ENCODE assay signal across 23 cellular contexts in the genomic region with DNA sequence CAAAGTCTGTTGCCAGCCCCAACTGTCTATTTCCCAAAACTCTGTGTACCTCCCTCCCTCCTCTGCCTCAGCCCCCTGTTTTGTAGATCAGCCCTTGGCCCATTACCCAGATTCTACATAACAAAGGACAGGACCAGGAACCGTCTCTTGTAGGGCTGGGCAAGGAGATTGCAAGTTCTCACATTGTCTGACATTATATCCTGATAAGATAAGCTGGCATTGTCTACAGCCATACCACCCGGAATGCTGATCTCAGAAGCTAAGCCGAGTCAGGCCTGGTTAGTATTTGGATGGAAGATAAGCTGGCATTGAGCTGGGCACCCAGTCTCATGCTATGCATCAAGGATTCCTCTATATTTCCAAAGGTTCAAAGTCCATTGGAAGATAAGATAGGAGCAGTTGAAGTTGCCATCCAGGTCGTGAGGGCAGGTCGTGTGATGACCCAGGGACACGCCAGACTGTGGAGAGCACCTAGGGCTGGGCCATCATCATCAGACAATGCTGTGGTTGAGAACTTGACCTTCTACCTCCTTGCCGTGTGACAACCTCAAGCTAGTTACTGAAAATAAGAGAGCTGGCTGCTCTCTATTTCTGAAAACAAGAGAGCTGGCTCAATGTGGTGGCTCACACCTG. TPM values are rescaled to one million over a fixed set of nuclear protein-coding genes. Genes with fewer than 3 reads are reported as not detected.
A peak's percentile ranks its signal among the peaks of the same experiment; 100 is the strongest.
DNase-seq lines count a peak whose midpoint lies in the region; ATAC-seq, FAIRE-seq and TF ChIP-seq lines count a peak whose summit lies in the region.
"Had no signal": no experiment of that assay in that cellular context is flagged by ENCODE, and none has a peak within 500 bp of the region (broad histone marks: within the 10 kb centered on the region; RNA-seq: fewer than 3 reads in every experiment).

No MANE protein-coding gene starts in this region.

- H3K36me3 Mint-ChIP-seq in WTC11 = peaks cover 2% of the 10 kb centered on the region; the same call in 1 of the 2 replicates
- H3K36me3 Mint-ChIP-seq: CD4-positive, CD25-positive, alpha-beta regulatory T cell had no signal

- H3K4me1 ChIP-seq in HUES6 (ENCODE audit: control insufficient read depth, insufficient read depth, low read length) (peaks cover 6% of the 10 kb centered on the region), small intestine (ENCODE audit: control insufficient read depth in 2 of 2, insufficient read depth in 1 of 2, low read depth in 1 of 2, low read length in 1 of 2) (no peaks in the 10 kb centered on the region)
- H3K4me1 ChIP-seq: BE2C had no signal

- H3K27ac Mint-ChIP-seq in WTC11 = no peak overlapping the region
- H3K27ac Mint-ChIP-seq: CD4-positive, CD25-positive, alpha-beta regulatory T cell; HFFc6 had no signal

- no peak for FAIRE-seq in small intestine (lab: Jason Lieb, UNC)
- FAIRE-seq: H54 had no signal

- no peak overlapping the region for H3K4me3 Mint-ChIP-seq in WTC11
- H3K4me3 Mint-ChIP-seq: CD4-positive, CD25-positive, alpha-beta regulatory T cell; HFFc6 had no signal

- H3K27ac ChIP-seq in HUES6 (ENCODE audit: low read depth, low read length) = no peak overlapping the region
- no peak overlapping the region for H3K27ac ChIP-seq in small intestine (ENCODE audit: low read depth in 1 of 2, low read length in 1 of 2)
- H3K27ac ChIP-seq: KMS-11 had no signal

- 19 to 62% (median 38%) methylated on average over 7 of the region's 7 CpGs for WGBS in small intestine, 3 donors

- CTCF ChIA-PET in WTC11 (lab: Charles Lee) = interaction anchor here (0.7 to 1.8 kb wide), 4 partner anchors 8 to 58 kb away, joined by 3 to 7 read pairs (median 5); no protein-coding TSS in a partner anchor

- H3K27me3 Mint-ChIP-seq in WTC11 (ENCODE audit: low read depth) = no peaks in the 10 kb centered on the region

- DNase-seq in WTC11 (ENCODE audit: low spot score) (no peak), left lobe of liver (ENCODE audit: low spot score) (no peak), small intestine (peak; percentile 46), NCI-H187 (lab: John Stamatoyannopoulos, UW) (no peak)
- DNase-seq in stimulated activated CD4-positive, alpha-beta T cell treated with anti-CD3 and anti-CD28 coated beads, Interleukin-2, amount 100 ng/mL, for 24 hours = no peak
- DNase-seq: BE2C; CD4-positive, CD25-positive, alpha-beta regulatory T cell; EL; HFFc6; IMR-90; NCI-H1105; NCI-H146; NCI-H2029 treated with DMSO at 0.1 percent for 48 hours; NCI-H226; NCI-H510A treated with DMSO at 0.1 percent for 48 hours; NCI-H774; NK-92 treated with Interleukin-12 subunit alpha and Interleukin-12 subunit beta, amount 100 ng/mL, for 24 hours had no signal

- peak overlapping the region; percentile 21 for H3K9ac ChIP-seq in HUES6 (ENCODE audit: low read length)
- H3K9ac ChIP-seq: KMS-11 had no signal

- peak; percentile 78 for ATAC-seq in WTC11
- peak; percentile 38 for ATAC-seq in left lobe of liver
- no peak for ATAC-seq in GM19397 (IDR thresholded peaks at IDR 0.05; ENCODE audit: unreplicated experiment)
- no peak for ATAC-seq in GM19328 (IDR thresholded peaks at IDR 0.05; ENCODE audit: unreplicated experiment)
- ATAC-seq: Panc1 had no signal

- peaks cover 5% of the 10 kb centered on the region; the same call in 1 of the 2 replicates for H3K9me3 Mint-ChIP-seq in WTC11
- H3K9me3 Mint-ChIP-seq: HFFc6 had no signal

- H3K4me3 ChIP-seq in HUES6 (ENCODE audit: low read depth, low read length) = no peak overlapping the region
- no peak overlapping the region for H3K4me3 ChIP-seq in small intestine (ENCODE audit: low read depth in 1 of 2, low read length in 2 of 2)

- H3K27me3 ChIP-seq in HUES6 (ENCODE audit: control insufficient read depth, insufficient read depth, low read length) (no peaks in the 10 kb centered on the region), small intestine (ENCODE audit: control insufficient read depth in 2 of 2, insufficient read depth in 2 of 2, low read length in 2 of 2) (no peaks in the 10 kb centered on the region)
- H3K27me3 ChIP-seq: BE2C had no signal

- H3K9me3 ChIP-seq in HUES6 (ENCODE audit: control insufficient read depth, insufficient read depth, low read depth, low read length) (no peaks in the 10 kb centered on the region), small intestine (ENCODE audit: control insufficient read depth, low read depth) (no peaks in the 10 kb centered on the region)
- H3K9me3 ChIP-seq: BE2C had no signal

- POLR2A ChIA-PET in WTC11 (lab: Charles Lee) = no interaction called here

- H3K36me3 ChIP-seq in HUES6 (ENCODE audit: control insufficient read depth, insufficient read depth, low read length) (no peaks in the 10 kb centered on the region), small intestine (ENCODE audit: control insufficient read depth in 2 of 2, insufficient read depth in 2 of 2, low read length in 2 of 2) (no peaks in the 10 kb centered on the region)
- H3K36me3 ChIP-seq: BE2C had no signal

- no peak for TF ChIP-seq CTCF in WTC11 (IDR thresholded peaks at IDR 0.05)

- peaks cover 9% of the 10 kb centered on the region for H3K4me1 Mint-ChIP-seq in WTC11
- H3K4me1 Mint-ChIP-seq: CD4-positive, CD25-positive, alpha-beta regulatory T cell had no signal

TF ChIP-seq in WTC11, 78 proteins besides CTCF, POLR2A, EP300 and RAD21:
- TF ChIP-seq, protein P1, sequence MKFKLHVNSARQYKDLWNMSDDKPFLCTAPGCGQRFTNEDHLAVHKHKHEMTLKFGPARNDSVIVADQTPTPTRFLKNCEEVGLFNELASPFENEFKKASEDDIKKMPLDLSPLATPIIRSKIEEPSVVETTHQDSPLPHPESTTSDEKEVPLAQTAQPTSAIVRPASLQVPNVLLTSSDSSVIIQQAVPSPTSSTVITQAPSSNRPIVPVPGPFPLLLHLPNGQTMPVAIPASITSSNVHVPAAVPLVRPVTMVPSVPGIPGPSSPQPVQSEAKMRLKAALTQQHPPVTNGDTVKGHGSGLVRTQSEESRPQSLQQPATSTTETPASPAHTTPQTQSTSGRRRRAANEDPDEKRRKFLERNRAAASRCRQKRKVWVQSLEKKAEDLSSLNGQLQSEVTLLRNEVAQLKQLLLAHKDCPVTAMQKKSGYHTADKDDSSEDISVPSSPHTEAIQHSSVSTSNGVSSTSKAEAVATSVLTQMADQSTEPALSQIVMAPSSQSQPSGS (CRISPR knock-in tag; IDR thresholded peaks at IDR 0.05; ENCODE audit: borderline replicate concordance, low read depth) = no peak
- TF ChIP-seq IRF2 (CRISPR knock-in tag; IDR thresholded peaks at IDR 0.05; ENCODE audit: borderline replicate concordance, low read depth) = no peak
- no peak for TF ChIP-seq TEAD1 (CRISPR knock-in tag; IDR thresholded peaks at IDR 0.05)

RNA-seq across cellular contexts. Expression of a gene that starts 29.5 kb away (rescaled TPM):
- total RNA-seq in WTC11 (2021) (12.4 to 18.6 TPM (median 14.9 TPM) in 3 replicates), left lobe of liver (9.4 TPM)
- polyA plus RNA-seq in small intestine = 10 to 100 TPM; 37.3 to 47.2 (median 44.9) TPM

Comparison
In these comparisons a context has a peak if more than half of its experiments do, and no peak if none do; other contexts are left out.
1. ATAC-seq: peak in WTC11 (single experiment) and left lobe of liver (single experiment); none in GM19397 (single experiment) and GM19328 (single experiment).